In genomic region chr2:230678018-230678417, GRCh38 we compare ENCODE assay signal across 1 cellular context.
TF ChIP-seq lines count a peak whose summit lies in the region.

No MANE protein-coding gene starts in this region.

TF ChIP-seq in HEK293, 187 proteins besides CTCF, POLR2A, EP300 and RAD21:
- TF ChIP-seq ZFHX2 (tag by site-specific recombination; conservative IDR thresholded peaks at IDR 0.05) (no peak), SETDB1 (IDR thresholded peaks at IDR 0.05; ENCODE audit: insufficient read length, low read length) (peak; percentile 75), ZNF114 (tag by site-specific recombination; IDR thresholded peaks at IDR 0.05) (no peak), IKZF3 (tag by site-specific recombination; IDR thresholded peaks at IDR 0.05) (no peak), ZSCAN23 (tag by site-specific recombination; IDR thresholded peaks at IDR 0.05) (no peak), BCL11B (tag by site-specific recombination; IDR thresholded peaks at IDR 0.05; ENCODE audit: low read depth) (no peak), PRDM4 (tag by site-specific recombination; IDR thresholded peaks at IDR 0.05) (no peak)
TF ChIP-seq in HEK293: peak in this region for 1.
